In the genomic region with DNA sequence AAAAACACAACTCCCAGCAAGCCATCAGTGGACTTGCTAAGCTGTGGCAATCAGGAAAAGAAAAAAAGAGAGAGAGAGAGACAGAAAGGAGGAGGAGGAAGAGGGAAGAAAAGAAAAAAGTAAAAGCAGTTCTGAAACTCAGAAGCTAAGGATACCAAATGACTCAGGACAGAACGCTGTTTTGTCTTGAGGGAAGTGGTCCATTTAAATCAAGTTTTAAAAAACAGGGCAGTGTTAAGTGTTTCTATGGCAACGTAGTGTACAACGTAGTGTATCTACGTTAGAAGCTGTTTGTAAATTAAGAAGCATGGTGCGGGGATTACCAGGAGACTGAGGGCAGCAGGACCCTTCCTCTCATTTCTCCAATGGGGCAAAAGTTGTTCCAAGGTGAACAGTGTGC, we compare ENCODE assay signal across 25 cellular contexts. TPM values are rescaled to one million over a fixed set of nuclear protein-coding genes. Genes with fewer than 3 reads are reported as not detected.
A peak's percentile ranks its signal among the peaks of the same experiment; 100 is the strongest.
DNase-seq lines count a peak whose midpoint lies in the region; ATAC-seq and TF ChIP-seq lines count a peak whose summit lies in the region.
"Had no signal": no experiment of that assay in that cellular context is flagged by ENCODE, and none has a peak within 500 bp of the region (broad histone marks: within the 10 kb centered on the region; RNA-seq: fewer than 3 reads in every experiment).

No MANE protein-coding gene starts in this region.

- peaks cover 20% of the 10 kb centered on the region for H3K9me3 Mint-ChIP-seq in activated T-cell treated with anti-CD3 and anti-CD28 coated beads, Interleukin-2, amount 50 U/mL, for 24 hours
- H3K9me3 Mint-ChIP-seq in activated T-helper 17 cell treated with anti-CD3 and anti-CD28 coated beads, Interleukin-2, amount 50 U/mL, for 72 hours = no peaks in the 10 kb centered on the region

- no peaks in the 10 kb centered on the region for H3K27me3 Mint-ChIP-seq in activated T-cell treated with anti-CD3 and anti-CD28 coated beads, Interleukin-2, amount 50 U/mL, for 24 hours
- H3K27me3 Mint-ChIP-seq in activated T-helper 17 cell treated with anti-CD3 and anti-CD28 coated beads, Interleukin-2, amount 50 U/mL, for 72 hours = no peaks in the 10 kb centered on the region
- H3K27me3 Mint-ChIP-seq: activated CD4-positive, alpha-beta memory T cell treated with anti-CD3 and anti-CD28 coated beads for 36 hours; CD4-positive, alpha-beta memory T cell had no signal

- WGBS in transverse colon (ENCODE audit: low coverage in 1 of 2), 2 donors = 60 to 62% methylated on average over 5 of the region's 5 CpGs

- H3K36me3 ChIP-seq in KMS-11 (ENCODE audit: insufficient read depth) (no peaks in the 10 kb centered on the region), transverse colon (no peaks in the 10 kb centered on the region)
- H3K36me3 ChIP-seq: adrenal gland, left lung, tibial nerve had no signal

- peak; percentile 77 for ATAC-seq in activated T-helper 17 cell treated with anti-CD3 and anti-CD28 coated beads, Interleukin-2, amount 50 U/mL, for 72 hours (replicated peaks)
- peak; percentile 28 for ATAC-seq in stimulated activated naive CD8-positive, alpha-beta T cell treated with anti-CD3 and anti-CD28 coated beads, Interleukin-15, Interleukin-2, amounts not matched to agents 100 U/mL and 50 U/mL, for 24 hours
- no peak for ATAC-seq in HG03095 (IDR thresholded peaks at IDR 0.05; ENCODE audit: unreplicated experiment)
- ATAC-seq: heart left ventricle, left lung, PC-3 had no signal

- intact Hi-C loops in transverse colon (cut with DNase I; ENCODE audit: low total_unique reads) = no loop called here

- H3K36me3 Mint-ChIP-seq in activated T-cell treated with anti-CD3 and anti-CD28 coated beads, Interleukin-2, amount 50 U/mL, for 24 hours (ENCODE audit: low read depth) = peaks cover 1% of the 10 kb centered on the region
- H3K36me3 Mint-ChIP-seq in activated T-helper 17 cell treated with anti-CD3 and anti-CD28 coated beads, Interleukin-2, amount 50 U/mL, for 72 hours (ENCODE audit: low read depth) = no peaks in the 10 kb centered on the region

- H3K4me3 ChIP-seq in KMS-11 (IDR thresholded peaks at IDR 0.05; ENCODE audit: insufficient read depth, low read depth, low read length) (no peak overlapping the region), transverse colon (no peak overlapping the region)
- H3K4me3 ChIP-seq: adrenal gland, heart left ventricle, left lung, tibial nerve had no signal

- no peak overlapping the region for H2AFZ ChIP-seq in KMS-11 (ENCODE audit: low read depth)

- H3K4me2 ChIP-seq in KMS-11 = peak overlapping the region; percentile 54; the same call in 1 of the 2 replicates

- no peaks in the 10 kb centered on the region for H3K79me2 ChIP-seq in KMS-11 (ENCODE audit: insufficient read depth, low read depth)

- no peak for TF ChIP-seq POLR2A in transverse colon (IDR thresholded peaks at IDR 0.05)

- H3K27ac Mint-ChIP-seq in activated T-cell treated with anti-CD3 and anti-CD28 coated beads, Interleukin-2, amount 50 U/mL, for 24 hours = peak overlapping the region; percentile 60
- peak overlapping the region; percentile 7 for H3K27ac Mint-ChIP-seq in activated T-helper 17 cell treated with anti-CD3 and anti-CD28 coated beads, Interleukin-2, amount 50 U/mL, for 72 hours
- H3K27ac Mint-ChIP-seq: activated CD4-positive, alpha-beta memory T cell treated with anti-CD3 and anti-CD28 coated beads for 36 hours; nephron progenitor cell had no signal

- no peak overlapping the region for H3K9ac ChIP-seq in KMS-11

- no peak overlapping the region for H3K4me3 Mint-ChIP-seq in activated T-cell treated with anti-CD3 and anti-CD28 coated beads, Interleukin-2, amount 50 U/mL, for 24 hours
- peak overlapping the region; percentile 21 for H3K4me3 Mint-ChIP-seq in activated T-helper 17 cell treated with anti-CD3 and anti-CD28 coated beads, Interleukin-2, amount 50 U/mL, for 72 hours
- H3K4me3 Mint-ChIP-seq: activated CD4-positive, alpha-beta memory T cell treated with anti-CD3 and anti-CD28 coated beads for 36 hours; nephron progenitor cell had no signal

- no peak for DNase-seq in activated T-cell treated with anti-CD3 and anti-CD28 coated beads, Interleukin-2, amount 50 U/mL, for 24 hours
- no peak for DNase-seq in activated T-cell treated with anti-CD3 and anti-CD28 coated beads for 4 hours
- DNase-seq in stimulated activated naive CD8-positive, alpha-beta T cell treated with anti-CD3 and anti-CD28 coated beads, Interleukin-15, Interleukin-2, amounts not matched to agents 100 U/mL and 50 U/mL, for 24 hours = no peak
- DNase-seq in NCI-H2196 (lab: John Stamatoyannopoulos, UW; ENCODE audit: unreplicated experiment) = no peak
- no peak for DNase-seq in transverse colon
- DNase-seq: activated CD4-positive, alpha-beta memory T cell treated with anti-CD3 and anti-CD28 coated beads for 36 hours; adrenal gland; CD4-positive, alpha-beta memory T cell; heart left ventricle; Karpas-422; left lung; NCI-H1105; NCI-H2029 treated with DMSO at 0.1 percent for 48 hours; NCI-H510A treated with DMSO at 0.1 percent for 48 hours; nephron progenitor cell; PC-3; SHP77 treated with DMSO at 0.1 percent for 48 hours had no signal

- no peak for TF ChIP-seq EP300 in transverse colon (IDR thresholded peaks at IDR 0.05; ENCODE audit: low read depth)

- H3K27me3 ChIP-seq in KMS-11 (ENCODE audit: insufficient read depth, low read depth) (no peaks in the 10 kb centered on the region), transverse colon (no peaks in the 10 kb centered on the region)
- H3K27me3 ChIP-seq: adrenal gland, heart left ventricle, left lung, tibial nerve had no signal

- in situ Hi-C loops in transverse colon (cut with MboI; ENCODE audit: low pct_ligation_motif_present in 1 of 4, low pct_unique_long_range_greater_than_20kb in 1 of 4, low sequenced_read_pairs in 3 of 4) = loop anchor here in 2 of 4 donors (25.0 kb wide), 2 partner anchors 240 to 865 kb away; a partner anchor contains a TSS

- TF ChIP-seq CTCF in KMS-11 (conservative IDR thresholded peaks at IDR 0.05; ENCODE audit: low read depth, low read length) (no peak), transverse colon (IDR thresholded peaks at IDR 0.05) (no peak)

- H4K20me1 ChIP-seq in KMS-11 (ENCODE audit: insufficient read depth) = no peaks in the 10 kb centered on the region

- peaks cover 31% of the 10 kb centered on the region for H3K4me1 Mint-ChIP-seq in activated T-cell treated with anti-CD3 and anti-CD28 coated beads, Interleukin-2, amount 50 U/mL, for 24 hours (ENCODE audit: low read depth)
- H3K4me1 Mint-ChIP-seq in activated T-helper 17 cell treated with anti-CD3 and anti-CD28 coated beads, Interleukin-2, amount 50 U/mL, for 72 hours = peaks cover 12% of the 10 kb centered on the region
- H3K4me1 Mint-ChIP-seq: nephron progenitor cell had no signal

- no peak overlapping the region for H3K27ac ChIP-seq in KMS-11
- no peak overlapping the region for H3K27ac ChIP-seq in transverse colon
- H3K27ac ChIP-seq: adrenal gland, tibial nerve, VCaP had no signal

- H3K9me3 ChIP-seq in transverse colon = no peaks in the 10 kb centered on the region
- H3K9me3 ChIP-seq: adrenal gland, left lung, tibial nerve had no signal

- H3K4me1 ChIP-seq in KMS-11 (ENCODE audit: low read depth, poor library complexity, severe bottlenecking) (peaks cover 36% of the 10 kb centered on the region), transverse colon (no peaks in the 10 kb centered on the region)
- H3K4me1 ChIP-seq: adrenal gland, tibial nerve had no signal

RNA-seq across cellular contexts. Expression of a gene that starts 5.8 kb away (rescaled TPM):
- total RNA-seq in activated T-helper 17 cell treated with anti-CD3 and anti-CD28 coated beads, Interleukin-2, amount 50 U/mL, for 72 hours = not detected
- total RNA-seq in transverse colon = 1 to 10 TPM in 2 of 4 donors, not detected in 2; 2.9 to 5.7 TPM
- total RNA-seq: bronchial epithelial cell; H4; PC-3; T-helper 1 cell treated with Interleukin-12 subunit alpha and Interleukin-12 subunit beta and Interleukin-4 antibody, amounts not matched to agents 30 ng/mL and 1 ng/mL, for 36 hours had no signal

RNA-seq across cellular contexts. Expression of a gene that starts 5.8 kb away (rescaled TPM):
- total RNA-seq in activated T-helper 17 cell treated with anti-CD3 and anti-CD28 coated beads, Interleukin-2, amount 50 U/mL, for 72 hours = under 1 TPM in 1 of 2 donors, not detected in 1; 0.41 TPM
- total RNA-seq in transverse colon = under 1 TPM in 2 of 4 donors, not detected in 2; 0.27 to 0.95 TPM
- total RNA-seq: bronchial epithelial cell; CD4-positive, alpha-beta memory T cell; H4; PC-3 had no signal

RNA-seq across cellular contexts. Expression of a gene that starts 23.8 kb away (rescaled TPM):
- 1 to 10 TPM; 4.4 to 4.9 TPM for total RNA-seq in activated T-helper 17 cell treated with anti-CD3 and anti-CD28 coated beads, Interleukin-2, amount 50 U/mL, for 72 hours
- 10 to 100 TPM in 2 of 4 donors, 1 to 10 TPM in 1, not detected in 1; 9.1 to 13.1 (median 12.9) TPM for total RNA-seq in transverse colon
- total RNA-seq: H4 had no signal

RNA-seq across cellular contexts. Expression of a gene that starts 48.3 kb away (rescaled TPM):
- total RNA-seq in activated T-helper 17 cell treated with anti-CD3 and anti-CD28 coated beads, Interleukin-2, amount 50 U/mL, for 72 hours = 100 to 1,000 TPM; 235 to 383 TPM
- 100 to 1,000 TPM in 2 of 4 donors, 10 to 100 TPM in 2; 60.3 to 334 (median 211) TPM for total RNA-seq in transverse colon

RNA-seq across cellular contexts. Expression of a gene that starts 48.5 kb away (rescaled TPM):
- total RNA-seq in activated T-helper 17 cell treated with anti-CD3 and anti-CD28 coated beads, Interleukin-2, amount 50 U/mL, for 72 hours = 10 to 100 TPM; 27.5 to 65.2 TPM
- total RNA-seq in transverse colon = 10 to 100 TPM; 10.7 to 46.0 (median 21.8) TPM
